16 cellular contexts compared by ENCODE assay signal in genomic region chr17:73514146-73514863, GRCh38.
"Had no signal": no experiment of that assay in that cellular context is flagged by ENCODE, and none has a peak within 500 bp of the region (broad histone marks: within the 10 kb centered on the region; RNA-seq: fewer than 3 reads in every experiment).

No MANE protein-coding gene starts in this region.

- H3K36me3 ChIP-seq: gastrocnemius medialis, left ventricle myocardium inferior, lower lobe of right lung had no signal

- H3K4me3 Mint-ChIP-seq: dendritic cell treated with granulocyte-macrophage colony-stimulating factor and Interleukin-4, amounts not matched to agents 40 ng/mL and 50 ng/mL, for 4 days; memory B cell; nephron progenitor cell; type B pancreatic cell had no signal

- H3K36me3 Mint-ChIP-seq: memory B cell, naive B cell had no signal

- H3K9me3 ChIP-seq: gastrocnemius medialis, left ventricle myocardium inferior, lower lobe of right lung had no signal

- H3K9me3 Mint-ChIP-seq: dendritic cell treated with granulocyte-macrophage colony-stimulating factor and Interleukin-4, amounts not matched to agents 40 ng/mL and 50 ng/mL, for 4 days; memory B cell; naive B cell; nephron progenitor cell; type B pancreatic cell had no signal

- DNase-seq: cerebellar nuclear complex; effector CD4-positive, alpha-beta T cell; gastrocnemius medialis; islet precursor cell; left ventricle myocardium inferior; lower lobe of right lung; naive B cell; nephron progenitor cell; stimulated activated CD4-positive, alpha-beta T cell treated with anti-CD3 and anti-CD28 coated beads, Interleukin-2, amount 100 ng/mL, for 48 hours; stimulated activated naive CD4-positive, alpha-beta T cell treated with Interleukin-2 at 50 U/mL for 16 hours had no signal

- H3K27me3 Mint-ChIP-seq: dendritic cell treated with granulocyte-macrophage colony-stimulating factor and Interleukin-4, amounts not matched to agents 40 ng/mL and 50 ng/mL, for 4 days; memory B cell; naive B cell; type B pancreatic cell had no signal

- H3K27me3 ChIP-seq: gastrocnemius medialis had no signal

- H3K27ac ChIP-seq: gastrocnemius medialis, left ventricle myocardium inferior, lower lobe of right lung had no signal

- ATAC-seq: esophagus mucosa, gastrocnemius medialis, lower lobe of right lung, right cardiac atrium had no signal

- H3K27ac Mint-ChIP-seq: dendritic cell treated with granulocyte-macrophage colony-stimulating factor and Interleukin-4, amounts not matched to agents 40 ng/mL and 50 ng/mL, for 4 days; memory B cell; nephron progenitor cell; type B pancreatic cell had no signal

- H3K4me3 ChIP-seq: gastrocnemius medialis, left ventricle myocardium inferior, lower lobe of right lung, smooth muscle cell had no signal

- H3K4me1 ChIP-seq: gastrocnemius medialis, left ventricle myocardium inferior, lower lobe of right lung had no signal
